In the genomic region with DNA sequence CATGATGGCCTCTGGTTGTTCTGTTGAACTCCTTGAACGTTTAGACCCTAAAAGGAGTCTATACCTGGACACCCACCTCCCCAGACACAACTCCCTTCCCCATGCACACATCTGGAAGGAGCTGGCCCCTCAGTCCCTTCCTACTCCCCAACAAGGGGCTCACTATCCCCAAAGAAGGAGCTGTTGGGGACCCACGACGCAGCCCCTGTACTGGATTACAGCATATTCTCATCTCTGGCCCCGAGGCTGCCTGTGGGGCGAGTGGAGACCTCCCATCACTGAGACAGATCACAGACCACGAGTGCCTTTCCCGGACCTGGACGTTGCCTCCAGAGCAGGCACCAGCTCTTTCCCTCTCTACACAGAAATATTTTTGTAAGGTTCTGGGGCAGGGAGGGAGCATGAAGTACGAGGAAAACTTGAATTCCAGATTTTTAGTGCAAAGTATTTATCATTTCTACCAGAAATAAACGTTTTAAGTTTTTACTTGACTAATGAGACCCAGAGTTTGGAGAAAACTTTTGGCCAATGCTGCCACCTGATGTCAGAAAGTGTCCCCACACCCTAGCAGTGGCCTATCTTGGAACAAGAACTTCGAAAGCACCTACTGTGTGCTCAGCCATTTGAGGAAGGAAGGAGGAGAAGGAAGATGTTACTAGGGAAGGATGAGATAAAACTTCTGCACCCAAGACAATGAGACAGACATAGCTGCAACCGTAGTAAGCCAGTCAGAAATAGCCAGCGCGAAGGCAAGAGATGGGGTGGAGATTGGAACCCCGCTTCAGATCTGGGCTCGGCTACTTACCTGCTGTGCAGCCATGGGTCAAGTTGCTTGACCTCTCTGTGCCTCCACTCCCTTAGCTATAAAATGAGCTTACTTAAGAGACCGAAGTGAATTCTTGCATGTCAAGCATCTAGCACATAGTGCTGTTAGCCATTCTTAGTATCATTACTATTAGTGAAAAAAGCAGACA, we compare ENCODE assay signal across 8 cellular contexts. TPM values are rescaled to one million over a fixed set of nuclear protein-coding genes. Genes with fewer than 3 reads are reported as not detected.
DNase-seq lines count a peak whose midpoint lies in the region; ATAC-seq and TF ChIP-seq lines count a peak whose summit lies in the region.

No MANE protein-coding gene starts in this region.

- POLR2A ChIA-PET in CD8-positive, alpha-beta T cell (lab: Charles Lee): no interaction called here
- POLR2A ChIA-PET in IMR-90 (lab: Charles Lee; ENCODE audit: unreplicated experiment): no interaction called here

- no peaks in the 10 kb centered on the region for H3K9me1 ChIP-seq in IMR-90 (ENCODE audit: insufficient read depth, low read length)

- no peak overlapping the region for H3K4me3 Mint-ChIP-seq in CD8-positive, alpha-beta T cell

- no peak overlapping the region for H2BK15ac ChIP-seq in IMR-90 (ENCODE audit: low read depth, low read length)

- H3K27ac Mint-ChIP-seq in CD8-positive, alpha-beta T cell: no peak overlapping the region

- no peaks in the 10 kb centered on the region for H3K9me3 Mint-ChIP-seq in CD8-positive, alpha-beta T cell

- H2BK120ac ChIP-seq in IMR-90 (ENCODE audit: low read depth, low read length): no peak overlapping the region

- H4K5ac ChIP-seq in IMR-90 (ENCODE audit: low read depth, low read length): no peak overlapping the region

- H3K36me3 ChIP-seq in CD8-positive, alpha-beta T cell (ENCODE audit: insufficient read depth, low read length): no peaks in the 10 kb centered on the region
- H3K36me3 ChIP-seq in IMR-90 (ENCODE audit: control insufficient read depth, insufficient read depth, low read length) (peaks cover 7% of the 10 kb centered on the region; the same call in 1 of the 2 replicates), body of pancreas (replicated peaks in 1 of 2; ENCODE audit: insufficient read depth in 1 of 2, low read depth in 2 of 2) (no peaks in the 10 kb centered on the region), mucosa of descending colon (ENCODE audit: low read depth) (no peaks in the 10 kb centered on the region)

- H3K27ac ChIP-seq in CD8-positive, alpha-beta T cell (ENCODE audit: low read depth, low read length): no peak overlapping the region
- H3K27ac ChIP-seq in IMR-90 (ENCODE audit: insufficient read depth, low read length) (no peak overlapping the region), body of pancreas (no peak overlapping the region)

- peaks cover 6% of the 10 kb centered on the region for H3K27me3 Mint-ChIP-seq in CD8-positive, alpha-beta T cell (ENCODE audit: low read depth)

- BruUV-seq in IMR-90 (replicated peaks; lab: Mats Ljungman, UMichigan): TSS peak; percentile 91

- H3K27me3 ChIP-seq in CD8-positive, alpha-beta T cell (ENCODE audit: insufficient read depth, low read length): no peaks in the 10 kb centered on the region
- H3K27me3 ChIP-seq in IMR-90 (ENCODE audit: control insufficient read depth, insufficient read depth, low read length) (peaks cover 15% of the 10 kb centered on the region), body of pancreas (no peaks in the 10 kb centered on the region)

- CTCF ChIA-PET in CD8-positive, alpha-beta T cell (lab: Charles Lee): interaction anchor here (0.8 to 9.5 kb wide), 11 partner anchors 17 to 121 kb away, joined by 3 to 97 read pairs (median 6); no protein-coding TSS in a partner anchor
- CTCF ChIA-PET in IMR-90 (lab: Yijun Ruan, JAX): interaction anchor here (1.5 kb wide), 1 partner anchor 58 kb away, joined by 3 read pairs; no protein-coding TSS in a partner anchor

- H3K9ac ChIP-seq in IMR-90 (ENCODE audit: low read depth, low read length): no peak overlapping the region

- intact Hi-C loops in CD8-positive, alpha-beta T cell (cut with DNase I, micrococcal nuclease): loop anchor here in 1 of 2 experiments (1.0 to 2.0 kb wide), 2 partner anchors 57 to 563 kb away; no protein-coding TSS in a partner anchor
- intact Hi-C loops in IMR-90 (cut with micrococcal nuclease): loop anchor here (1.0 kb wide), 1 partner anchor 57 kb away; no protein-coding TSS in a partner anchor
- intact Hi-C loops in body of pancreas (cut with DNase I): loop anchor here (2.0 kb wide), 1 partner anchor 57 kb away; no protein-coding TSS in a partner anchor
- intact Hi-C loops in mucosa of descending colon (cut with DNase I, micrococcal nuclease): loop anchor here (5.0 kb wide), 2 partner anchors 52 to 57 kb away; no protein-coding TSS in a partner anchor
- intact Hi-C loops in left colon (cut with DNase I, micrococcal nuclease): loop anchor here (2.0 to 5.0 kb wide), 2 partner anchors 57 kb away; no protein-coding TSS in a partner anchor

- H3K4ac ChIP-seq in IMR-90 (ENCODE audit: low read depth, low read length): no peak overlapping the region

- ATAC-seq in CD8-positive, alpha-beta T cell: no peak
- ATAC-seq in IMR-90 (ENCODE audit: low read depth) (peak; percentile 68; the same call in 1 of the 2 replicates), body of pancreas (no peak), mucosa of descending colon (no peak), GM21723 (IDR thresholded peaks at IDR 0.05; ENCODE audit: unreplicated experiment) (no peak), left colon (no peak)

- H2BK5ac ChIP-seq in IMR-90 (ENCODE audit: low read depth, low read length, poor library complexity, severe bottlenecking): no peak overlapping the region

- H3K36me3 Mint-ChIP-seq in CD8-positive, alpha-beta T cell: no peaks in the 10 kb centered on the region

- TF ChIP-seq CTCF in CD8-positive, alpha-beta T cell (IDR thresholded peaks at IDR 0.05): peak; percentile 48
- TF ChIP-seq CTCF in IMR-90 (conservative IDR thresholded peaks at IDR 0.05; ENCODE audit: low read depth, low read length): peak; percentile 59
- peak; percentile 31 to 78 (median 62) for TF ChIP-seq CTCF in body of pancreas (IDR thresholded peaks at IDR 0.05)
- peak; percentile 48 for TF ChIP-seq CTCF in mucosa of descending colon (IDR thresholded peaks at IDR 0.05)

- dilution Hi-C loops in IMR-90 (cut with HindIII; ENCODE audit: low sequenced_read_pairs, unreplicated experiment): no loop called here

- in situ Hi-C loops in IMR-90 (cut with MboI; ENCODE audit: low sequenced_read_pairs): loop anchor here (5.0 kb wide), 2 partner anchors 57 to 68 kb away; no protein-coding TSS in a partner anchor

- no peak overlapping the region for H3K23ac ChIP-seq in IMR-90 (ENCODE audit: low read depth, low read length)

- no peak overlapping the region for H2AFZ ChIP-seq in IMR-90 (replicated peaks; ENCODE audit: low read length, poor library complexity)

- H3K18ac ChIP-seq in IMR-90 (ENCODE audit: low read depth, low read length): no peak overlapping the region

- TF ChIP-seq POLR2A in IMR-90 (IDR thresholded peaks at IDR 0.05; ENCODE audit: low read depth, low read length) (no peak), body of pancreas (IDR thresholded peaks at IDR 0.05) (no peak)

- peak in 1 of 7 experiments; percentile 13 for DNase-seq in CD8-positive, alpha-beta T cell
- DNase-seq in IMR-90 (peak; percentile 29), body of pancreas (no peak), mucosa of descending colon (peak in 2 of 3 donors; percentile 42 to 55), NOMO-1 treated with dmso at 0.1 percent for 144 hours (lab: John Stamatoyannopoulos, UW; ENCODE audit: unreplicated experiment) (no peak), left colon (no peak)
- no peak for DNase-seq in activated T-cell treated with anti-CD3 and anti-CD28 coated beads, Interleukin-2, amount 50 U/mL, for 1 hour

- no peak overlapping the region for H3K56ac ChIP-seq in IMR-90 (ENCODE audit: extremely low read depth, insufficient read depth, low read length)

- H3K14ac ChIP-seq in IMR-90 (replicated peaks; ENCODE audit: low read depth, low read length): no peak overlapping the region

- no peak overlapping the region for H3K4me3 ChIP-seq in CD8-positive, alpha-beta T cell (ENCODE audit: low read depth, low read length)
- H3K4me3 ChIP-seq in IMR-90 (ENCODE audit: insufficient read depth, low read depth, low read length) (no peak overlapping the region), body of pancreas (no peak overlapping the region), mucosa of descending colon (no peak overlapping the region)

- no peak overlapping the region for H2AK5ac ChIP-seq in IMR-90 (ENCODE audit: low read depth, low read length)

- no peak overlapping the region for H3K4me2 ChIP-seq in IMR-90 (ENCODE audit: low read depth, low read length)

- H4K91ac ChIP-seq in IMR-90 (ENCODE audit: insufficient read depth, low read depth, low read length): no peak overlapping the region

- 0% methylated on average over 1 of the region's 17 CpGs; no CpG with 5 or more reads in 1 of the 2 experiments for WGBS in IMR-90 (ENCODE audit: extremely low coverage in 2 of 2, insufficient read length in 1 of 2), 2 experiments
- 56 to 61% methylated on average over 17 of the region's 17 CpGs for WGBS in body of pancreas, 2 donors

- H4K8ac ChIP-seq in IMR-90 (ENCODE audit: low read depth in 2 of 2, low read length in 2 of 2): no peak overlapping the region

- peak; percentile 73 for TF ChIP-seq RAD21 in IMR-90 (IDR thresholded peaks at IDR 0.05; ENCODE audit: low read length)

- peaks cover 4% of the 10 kb centered on the region for H3K4me1 ChIP-seq in CD8-positive, alpha-beta T cell (ENCODE audit: insufficient read depth, low read length)
- H3K4me1 ChIP-seq in IMR-90 (ENCODE audit: control insufficient read depth, insufficient read depth, low read length): no peaks in the 10 kb centered on the region
- peaks cover 4% of the 10 kb centered on the region for H3K4me1 ChIP-seq in body of pancreas
- H3K4me1 ChIP-seq in mucosa of descending colon (ENCODE audit: low read depth): peaks cover 4% of the 10 kb centered on the region

- no peak overlapping the region for H2BK20ac ChIP-seq in IMR-90 (ENCODE audit: low read depth, low read length)

- no peaks in the 10 kb centered on the region for H4K20me1 ChIP-seq in IMR-90 (ENCODE audit: insufficient read depth, low read length)

- H3K9me3 ChIP-seq in CD8-positive, alpha-beta T cell (ENCODE audit: low read length): no peaks in the 10 kb centered on the region
- H3K9me3 ChIP-seq in IMR-90 (ENCODE audit: control insufficient read depth, insufficient read depth, low read length): no peaks in the 10 kb centered on the region
- H3K9me3 ChIP-seq in body of pancreas: no peaks in the 10 kb centered on the region
- no peaks in the 10 kb centered on the region for H3K9me3 ChIP-seq in mucosa of descending colon

- H3K4me1 Mint-ChIP-seq in CD8-positive, alpha-beta T cell (ENCODE audit: low read depth): peaks cover 6% of the 10 kb centered on the region

- H2AK9ac ChIP-seq in IMR-90 (replicated peaks; ENCODE audit: low read depth, low read length, poor library complexity): no peak overlapping the region

- H3K79me1 ChIP-seq in IMR-90 (ENCODE audit: low read depth in 1 of 2, low read length in 2 of 2): no peaks in the 10 kb centered on the region

RNA-seq across cellular contexts. Expression of a gene that starts 10.2 kb away (rescaled TPM):
- not detected for total RNA-seq in CD8-positive, alpha-beta T cell
- total RNA-seq in IMR-90 (2012; rRNA removed): under 0.01 TPM in 1 of 2 replicates, not detected in the other
- polyA plus RNA-seq in IMR-90 (2012; rRNA removed): 0.09 and 0.14 TPM in 2 replicates
- polyA plus RNA-seq in IMR-90 (2012; cell fraction: cytosol; rRNA removed): 0.08 TPM in 1 of 2 replicates, not detected in the other
- 0.02 and 0.06 TPM in 2 replicates for polyA plus RNA-seq in IMR-90 (2012; cell fraction: nucleus; rRNA removed; ENCODE audit: low replicate concordance)
- total RNA-seq in body of pancreas: under 1 TPM in 1 of 2 donors, not detected in 1; 0.26 TPM
- total RNA-seq in mucosa of descending colon: 1 to 10 TPM; 1.1 to 3.0 (median 2.2) TPM
- 1 to 10 TPM; 1.9 to 2.0 TPM for total RNA-seq in left colon

RNA-seq across cellular contexts. Expression of a gene that starts 18.9 kb away (rescaled TPM):
- 1 to 10 TPM; 5.5 to 6.5 TPM for total RNA-seq in CD8-positive, alpha-beta T cell
- total RNA-seq in IMR-90 (2012; rRNA removed) (9.9 and 10.8 TPM in 2 replicates), body of pancreas (10 to 100 TPM; 53.7 to 67.7 TPM), mucosa of descending colon (100 to 1,000 TPM in 2 of 3 donors, 10 to 100 TPM in 1; 96.4 to 217 (median 133) TPM), left colon (100 to 1,000 TPM; 180 to 189 TPM)
- 42.0 and 53.1 TPM in 2 replicates for polyA plus RNA-seq in IMR-90 (2012; rRNA removed)
- 68.2 and 111 TPM in 2 replicates for polyA plus RNA-seq in IMR-90 (2012; cell fraction: cytosol; rRNA removed)
- polyA plus RNA-seq in IMR-90 (2012; cell fraction: nucleus; rRNA removed; ENCODE audit: low replicate concordance): 38.8 and 119 TPM in 2 replicates

Comparison
In these comparisons a context has a peak if more than half of its experiments do, and no peak if none do; other contexts are left out.
1. DNase-seq: peak in IMR-90 (single experiment) and mucosa of descending colon (2 of 3); none in body of pancreas (0 of 4), NOMO-1 treated with dmso at 0.1 percent for 144 hours (single experiment), activated T-cell treated with anti-CD3 and anti-CD28 coated beads, Interleukin-2, amount 50 U/mL, for 1 hour (single experiment) and left colon (0 of 2).
2. Peak in every context shown above with its lines, with median percentiles within 50 percentile points of each other: CTCF ChIP-seq.